Comparison of ENCODE assay signal across 8 cellular contexts in the genomic region with DNA sequence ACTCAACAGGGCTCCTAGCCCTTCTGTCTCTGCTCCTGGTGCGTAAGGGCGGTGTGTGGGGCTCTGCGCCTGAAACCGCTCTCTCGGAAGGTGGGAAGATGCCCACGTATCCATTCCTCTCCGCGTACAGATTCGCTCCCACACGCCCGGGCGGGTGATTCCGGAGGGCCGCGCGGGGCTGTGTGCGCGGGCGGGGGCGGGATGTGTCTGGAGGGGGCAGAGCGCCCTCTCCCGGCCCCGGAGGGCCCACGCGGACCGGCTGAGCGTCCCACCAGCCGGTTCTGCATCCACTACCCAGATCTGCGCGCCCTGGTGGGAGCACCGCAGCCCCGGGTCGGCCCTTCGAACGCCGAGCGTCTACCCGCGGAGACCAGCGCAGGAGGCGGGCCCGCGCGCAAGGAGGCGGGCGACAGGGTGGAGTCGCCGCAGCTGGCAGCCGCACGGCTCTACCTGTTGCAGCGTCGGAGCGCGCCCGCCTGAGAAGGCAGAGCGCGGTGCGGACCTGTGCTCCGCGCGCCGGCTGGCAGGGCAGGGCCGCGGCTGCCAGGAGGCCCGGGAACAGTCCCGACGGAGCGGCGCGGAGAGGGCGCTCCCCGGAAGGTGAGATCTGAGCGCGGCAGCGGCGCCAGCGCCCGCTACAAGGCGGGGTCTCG. TPM values are rescaled to one million over a fixed set of nuclear protein-coding genes. Genes with fewer than 3 reads are reported as not detected.
DNase-seq lines count a peak whose midpoint lies in the region; ATAC-seq, FAIRE-seq and TF ChIP-seq lines count a peak whose summit lies in the region.

No MANE protein-coding gene starts in this region.

- peaks cover 7% of the 10 kb centered on the region for H3F3A ChIP-seq in SU-DHL-6 (ENCODE audit: insufficient read depth)

- no peaks in the 10 kb centered on the region; the same call in 1 of the 2 replicates for H3K4me1 ChIP-seq in HUES64 (ENCODE audit: insufficient read depth, low read length)
- peaks cover 24% of the 10 kb centered on the region for H3K4me1 ChIP-seq in mammary epithelial cell (ENCODE audit: insufficient read depth, low read length)

- dilution Hi-C loops in mammary epithelial cell (cut with HindIII; ENCODE audit: low sequenced_read_pairs) = no loop called here

- H2AFZ ChIP-seq in SU-DHL-6 (ENCODE audit: low read depth, low read length, severe bottlenecking) = peak overlapping the region; percentile 91
- H2AFZ ChIP-seq in mammary epithelial cell (ENCODE audit: low read depth, low read length) = peak overlapping the region; percentile 72

- DNase-seq in D721Med (ENCODE audit: insufficient read length, low spot score) (peak; percentile 65), mammary epithelial cell (peak; percentile 67), iris pigment epithelial cell (ENCODE audit: low read depth) (peak; percentile 58), smooth muscle cell of the brain vasculature (ENCODE audit: low read depth, low spot score) (peak; percentile 20), NOMO-1 (lab: John Stamatoyannopoulos, UW; ENCODE audit: unreplicated experiment in 2 of 2) (no peak)

- no peak for FAIRE-seq in D721Med (lab: Jason Lieb, UNC)

- no peaks in the 10 kb centered on the region for H3K9me2 ChIP-seq in SU-DHL-6 (replicated peaks; ENCODE audit: insufficient read depth, low read length)

- no peaks in the 10 kb centered on the region for H3K36me3 ChIP-seq in HUES64 (ENCODE audit: insufficient read depth, low read length)
- H3K36me3 ChIP-seq in SU-DHL-6 (ENCODE audit: low read length) = no peaks in the 10 kb centered on the region
- H3K36me3 ChIP-seq in mammary epithelial cell (ENCODE audit: insufficient read depth, low read length) = no peaks in the 10 kb centered on the region

- intact Hi-C loops in mammary epithelial cell (cut with micrococcal nuclease) = loop anchor here (2.0 to 5.0 kb wide), 2 partner anchors 88 to 177 kb away; no protein-coding TSS in a partner anchor

- TF ChIP-seq CTCF in D721Med (IDR thresholded peaks at IDR 0.05; ENCODE audit: insufficient read depth, missing control alignments) = peak; percentile 50
- peak; percentile 75 for TF ChIP-seq CTCF in SU-DHL-6 (IDR thresholded peaks at IDR 0.05; ENCODE audit: insufficient read depth, low read length, poor library complexity, severe bottlenecking)
- peak; percentile 22 to 55 for TF ChIP-seq CTCF in mammary epithelial cell (conservative IDR thresholded peaks at IDR 0.05 in 1 of 2, IDR thresholded peaks at IDR 0.05 in 1 of 2; ENCODE audit: extremely low read depth in 1 of 2, insufficient read depth in 1 of 2, low read depth in 1 of 2, low read length in 2 of 2)

- BruUV-seq in mammary epithelial cell (replicated peaks; lab: Mats Ljungman, UMichigan) = no TSS peak

- H4K20me1 ChIP-seq in SU-DHL-6 (ENCODE audit: low read depth, low read length) (no peaks in the 10 kb centered on the region), mammary epithelial cell (ENCODE audit: insufficient read depth, low read length) (no peaks in the 10 kb centered on the region)

- under 1% methylated on average over 80 of the region's 80 CpGs for WGBS in HUES64
- 3% methylated on average over 21 of the region's 80 CpGs for WGBS in mammary epithelial cell (ENCODE audit: low coverage, missing lambda C conversion rate)

- ATAC-seq in GM21390 (IDR thresholded peaks at IDR 0.05; ENCODE audit: unreplicated experiment) = peak; percentile 71

- peak overlapping the region; percentile 55 for H3K4me3 ChIP-seq in HUES64 (ENCODE audit: low read length)
- H3K4me3 ChIP-seq in SU-DHL-6 (ENCODE audit: insufficient read depth, low read length, poor library complexity, severe bottlenecking) = peak overlapping the region; percentile 63
- peak overlapping the region; percentile 41 to 49 (median 44) for H3K4me3 ChIP-seq in mammary epithelial cell (replicated peaks in 1 of 3; ENCODE audit: insufficient read depth in 1 of 3, low read depth in 2 of 3, low read length in 3 of 3)

- H3K27me3 ChIP-seq in HUES64 (ENCODE audit: insufficient read depth, low read length) = peaks cover 77% of the 10 kb centered on the region
- H3K27me3 ChIP-seq in SU-DHL-6 (ENCODE audit: low read length) = no peaks in the 10 kb centered on the region
- H3K27me3 ChIP-seq in mammary epithelial cell (ENCODE audit: insufficient read depth, low read length) = peaks cover 34% of the 10 kb centered on the region

- H3K27ac ChIP-seq in HUES64 (ENCODE audit: low read depth, low read length) (no peak overlapping the region), SU-DHL-6 (ENCODE audit: low read depth, low read length) (no peak overlapping the region), mammary epithelial cell (ENCODE audit: insufficient read depth, low read depth, low read length) (no peak overlapping the region)

- CTCF ChIA-PET in mammary epithelial cell (lab: Charles Lee; ENCODE audit: low non-redundant PET) = no interaction called here

- peak overlapping the region; percentile 75 for H3K4me2 ChIP-seq in SU-DHL-6 (ENCODE audit: low read depth, low read length, poor library complexity, severe bottlenecking)
- peak overlapping the region; percentile 96 for H3K4me2 ChIP-seq in mammary epithelial cell (ENCODE audit: insufficient read depth, low read depth, low read length)

- no peaks in the 10 kb centered on the region for H3K9me3 ChIP-seq in HUES64 (ENCODE audit: insufficient read depth, low read depth, low read length)
- no peaks in the 10 kb centered on the region for H3K9me3 ChIP-seq in SU-DHL-6 (ENCODE audit: insufficient read depth, low read length)
- H3K9me3 ChIP-seq in mammary epithelial cell (replicated peaks; ENCODE audit: insufficient read depth, low read length) = no peaks in the 10 kb centered on the region

- in situ Hi-C loops in mammary epithelial cell (cut with MboI; ENCODE audit: low sequenced_read_pairs in 2 of 2) = no loop called here

- H3K79me2 ChIP-seq in SU-DHL-6 (ENCODE audit: insufficient read depth, low read length) = no peaks in the 10 kb centered on the region
- H3K79me2 ChIP-seq in mammary epithelial cell (ENCODE audit: insufficient read depth, low read length) = no peaks in the 10 kb centered on the region

- H3K9ac ChIP-seq in HUES64 (ENCODE audit: low read depth, low read length) (no peak overlapping the region), SU-DHL-6 (ENCODE audit: low read length) (peak overlapping the region; percentile 60), mammary epithelial cell (ENCODE audit: insufficient read depth, low read length) (no peak overlapping the region)

RNA-seq across cellular contexts. Expression of a gene that starts 1.4 kb away (rescaled TPM):
- 0.40 TPM for polyA plus RNA-seq in HUES64 (2013, experiment 1 of 2)
- 0.25 TPM for polyA plus RNA-seq in HUES64 (2013, experiment 2 of 2)
- total RNA-seq in mammary epithelial cell = not detected
- not detected for polyA plus RNA-seq in mammary epithelial cell
- polyA minus RNA-seq in mammary epithelial cell = 1.7 TPM

Comparison
In these comparisons a context has a peak if more than half of its experiments do, and no peak if none do; other contexts are left out.
1. DNase-seq: peak in D721Med (single experiment), mammary epithelial cell (single experiment), iris pigment epithelial cell (single experiment) and smooth muscle cell of the brain vasculature (single experiment); none in NOMO-1 (0 of 2).
2. Peak in every context shown above with its lines, with median percentiles within 50 percentile points of each other: CTCF ChIP-seq and H3K4me3 ChIP-seq.